8 cellular contexts compared by ENCODE assay signal in genomic region chr20:56273491-56273890, GRCh38. TPM values are rescaled to one million over a fixed set of nuclear protein-coding genes. Genes with fewer than 3 reads are reported as not detected.
"Had no signal": no experiment of that assay in that cellular context is flagged by ENCODE, and none has a peak within 500 bp of the region (broad histone marks: within the 10 kb centered on the region; RNA-seq: fewer than 3 reads in every experiment).

No MANE protein-coding gene starts in this region.

- DNase-seq: IMR-90, KBM-7, KG1 had no signal

- ATAC-seq: HepG2, K562 had no signal

RNA-seq across cellular contexts. Expression of gene MC3R, which starts 25.0 kb away (rescaled TPM):
- total RNA-seq: HepG2, HT-29, HT1080, IMR-90, K562 had no signal
- polyA plus RNA-seq: HepG2, IgD-negative memory B cell, IMR-90, K562 had no signal
